In the genomic region with DNA sequence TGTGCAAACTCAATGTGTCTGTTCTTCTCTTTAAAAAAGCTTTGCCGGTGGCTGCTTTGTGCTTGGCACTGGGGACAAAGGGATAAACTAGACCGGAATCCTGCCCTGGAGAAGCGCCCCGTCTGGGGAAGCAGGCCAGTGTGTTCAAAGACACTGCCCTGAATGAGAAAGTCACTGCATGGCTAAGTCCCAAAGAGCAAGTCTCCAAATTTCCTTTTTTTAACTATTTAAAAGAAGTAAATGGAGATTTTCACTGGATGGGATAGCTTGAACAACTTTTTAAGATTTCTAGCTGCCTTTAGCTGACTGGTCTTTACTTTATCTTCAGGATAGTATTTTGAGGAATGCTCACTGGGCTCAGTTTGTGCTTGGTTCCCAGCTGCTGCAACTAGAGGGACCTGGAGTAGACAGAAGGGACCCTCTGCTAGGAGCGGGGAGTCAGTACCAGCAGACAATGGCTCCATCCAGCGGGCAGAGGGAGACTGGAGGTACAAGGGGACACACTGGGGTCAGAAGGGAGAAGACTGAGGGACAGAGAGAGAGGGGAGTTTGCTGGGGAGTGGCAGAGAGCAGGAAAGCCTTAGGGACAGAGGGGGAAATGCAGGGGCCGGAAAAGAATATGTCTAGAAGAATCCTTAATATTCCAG, we compare ENCODE assay signal across 14 cellular contexts. TPM values are rescaled to one million over a fixed set of nuclear protein-coding genes. Genes with fewer than 3 reads are reported as not detected.
A peak's percentile ranks its signal among the peaks of the same experiment; 100 is the strongest.
DNase-seq lines count a peak whose midpoint lies in the region; ATAC-seq and TF ChIP-seq lines count a peak whose summit lies in the region.
"Had no signal": no experiment of that assay in that cellular context is flagged by ENCODE, and none has a peak within 500 bp of the region (broad histone marks: within the 10 kb centered on the region; RNA-seq: fewer than 3 reads in every experiment).

No MANE protein-coding gene starts in this region.

- DNase-seq in Right ventricle myocardium inferior (ENCODE audit: missing footprints) (no peak), cardiac septum (ENCODE audit: low spot score) (no peak), left ventricle myocardium superior (no peak), vagina (ENCODE audit: extremely low spot score in 2 of 2) (no peak), NCI-H2227 treated with DMSO at 0.1 percent for 48 hours (lab: John Stamatoyannopoulos, UW) (no peak), COR-L47 (lab: John Stamatoyannopoulos, UW) (no peak), DMS114 treated with DMSO at 0.1 percent for 48 hours (lab: John Stamatoyannopoulos, UW; ENCODE audit: unreplicated experiment) (no peak)
- DNase-seq: activated CD8-positive, alpha-beta memory T cell treated with anti-CD3 and anti-CD28 coated beads, Interleukin-2, amount 50 U/mL, for 4 hours; effector CD8-positive, alpha-beta T cell had no signal

- ATAC-seq in Right ventricle myocardium inferior (peak; percentile 63), left ventricle myocardium superior (peak; percentile 67)

- intact Hi-C loops in Right ventricle myocardium inferior (cut with DNase I) = loop anchor here (2.0 kb wide), 1 partner anchor 28 kb away; no protein-coding TSS in a partner anchor
- intact Hi-C loops in cardiac septum (cut with DNase I) = no loop called here
- intact Hi-C loops in left ventricle myocardium superior (cut with micrococcal nuclease) = no loop called here
- intact Hi-C loops in vagina (cut with DNase I) = no loop called here

- TF ChIP-seq CTCF in WI38 (IDR thresholded peaks at IDR 0.05; ENCODE audit: low read depth, low read length) = peak; percentile 37; the same call in 1 of the 2 replicates
- no peak for TF ChIP-seq CTCF in vagina (IDR thresholded peaks at IDR 0.05)

- H3K27me3 ChIP-seq in vagina = no peaks in the 10 kb centered on the region
- H3K27me3 ChIP-seq: BLaER1, SJSA1 had no signal

- H3K36me3 ChIP-seq in vagina = no peaks in the 10 kb centered on the region
- H3K36me3 ChIP-seq: BLaER1, SJSA1 had no signal

- H3K27ac ChIP-seq in vagina = peak overlapping the region; percentile 17
- H3K27ac ChIP-seq: BLaER1, KMS-11, SJSA1 had no signal

- TF ChIP-seq POLR2A in vagina (IDR thresholded peaks at IDR 0.05) = no peak

- H3K4me1 ChIP-seq in vagina = peaks cover 38% of the 10 kb centered on the region
- H3K4me1 ChIP-seq: BLaER1, SJSA1 had no signal

- H3K9me3 ChIP-seq in vagina = no peaks in the 10 kb centered on the region
- H3K9me3 ChIP-seq: BLaER1, SJSA1 had no signal

- H3K4me3 ChIP-seq in WI38 (ENCODE audit: low read depth, low read length) (no peak overlapping the region), vagina (no peak overlapping the region)
- H3K4me3 ChIP-seq: BLaER1, lung, SJSA1 had no signal

RNA-seq across cellular contexts. Expression of gene ACER3, which starts 22.2 kb away (rescaled TPM):
- 9.9 TPM for total RNA-seq in Right ventricle myocardium inferior
- 9.7 TPM for total RNA-seq in cardiac septum
- 9.4 TPM for total RNA-seq in left ventricle myocardium superior
- 16.2 TPM for total RNA-seq in vagina

RNA-seq across cellular contexts. Expression of gene TSKU, which starts 55.4 kb away (rescaled TPM):
- total RNA-seq in Right ventricle myocardium inferior (16.2 TPM), cardiac septum (6.9 TPM), left ventricle myocardium superior (11.1 TPM), vagina (144 TPM)
